ENCODE assay signal across 12 cellular contexts in the genomic region with DNA sequence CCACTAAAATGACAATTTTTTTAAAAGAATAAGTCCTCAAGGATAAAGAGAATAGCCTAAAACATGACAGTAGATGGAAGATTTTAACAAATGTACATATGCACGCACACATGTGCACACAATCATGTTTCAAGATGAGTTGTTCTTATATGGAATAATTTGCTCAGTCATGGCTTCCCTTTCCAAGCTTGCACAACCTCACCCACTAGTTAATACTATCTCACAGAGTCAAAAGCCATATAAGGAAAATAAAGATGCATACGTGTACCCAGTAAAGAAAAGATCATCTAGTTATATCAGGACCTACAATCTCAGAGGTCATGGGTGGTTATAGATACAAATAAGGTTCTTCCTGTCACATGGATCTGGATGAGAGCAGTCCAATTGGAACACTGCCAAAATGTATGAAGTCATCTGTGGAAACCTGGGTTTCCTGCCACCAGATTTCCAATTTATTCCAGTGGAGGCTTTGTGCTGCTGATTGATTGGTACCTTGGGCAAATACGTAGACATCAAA. TPM values are rescaled to one million over a fixed set of nuclear protein-coding genes. Genes with fewer than 3 reads are reported as not detected.
DNase-seq lines count a peak whose midpoint lies in the region; ATAC-seq and TF ChIP-seq lines count a peak whose summit lies in the region.
"Had no signal": no experiment of that assay in that cellular context is flagged by ENCODE, and none has a peak within 500 bp of the region (broad histone marks: within the 10 kb centered on the region; RNA-seq: fewer than 3 reads in every experiment).

No MANE protein-coding gene starts in this region.

- no peak overlapping the region for H3K27ac ChIP-seq in left ventricle myocardium inferior (replicated peaks)
- no peak overlapping the region for H3K27ac ChIP-seq in upper lobe of right lung
- H3K27ac ChIP-seq: cardiac muscle cell, stomach had no signal

- TF ChIP-seq CTCF in left ventricle myocardium inferior (IDR thresholded peaks at IDR 0.05; ENCODE audit: borderline replicate concordance) (no peak), epithelial cell of esophagus (IDR thresholded peaks at IDR 0.05; ENCODE audit: insufficient read depth, low read depth, low read length, missing control alignments) (no peak), upper lobe of right lung (IDR thresholded peaks at IDR 0.05) (no peak)

- no peaks in the 10 kb centered on the region for H3K27me3 Mint-ChIP-seq in activated T-cell treated with anti-CD3 and anti-CD28 coated beads, Interleukin-2, amount 50 U/mL, for 24 hours

- peaks cover 2% of the 10 kb centered on the region for H3K9me3 Mint-ChIP-seq in activated T-cell treated with anti-CD3 and anti-CD28 coated beads, Interleukin-2, amount 50 U/mL, for 24 hours
- H3K9me3 Mint-ChIP-seq: natural killer cell had no signal

- H3K36me3 ChIP-seq in left ventricle myocardium inferior, result no peaks in the 10 kb centered on the region
- no peaks in the 10 kb centered on the region for H3K36me3 ChIP-seq in upper lobe of right lung
- H3K36me3 ChIP-seq: cardiac muscle cell, stomach had no signal

- H3K9me3 ChIP-seq in left ventricle myocardium inferior (replicated peaks), result peaks cover 5% of the 10 kb centered on the region
- H3K9me3 ChIP-seq in upper lobe of right lung, result no peaks in the 10 kb centered on the region
- H3K9me3 ChIP-seq: stomach had no signal

- H3K4me3 ChIP-seq in left ventricle myocardium inferior, result no peak overlapping the region
- H3K4me3 ChIP-seq in epithelial cell of esophagus (ENCODE audit: low read length), result no peak overlapping the region
- H3K4me3 ChIP-seq in upper lobe of right lung, result no peak overlapping the region
- H3K4me3 ChIP-seq: cardiac muscle cell, stomach had no signal

- H3K4me1 Mint-ChIP-seq in activated T-cell treated with anti-CD3 and anti-CD28 coated beads, Interleukin-2, amount 50 U/mL, for 24 hours (ENCODE audit: low read depth), result peaks cover 5% of the 10 kb centered on the region
- H3K4me1 Mint-ChIP-seq: natural killer cell had no signal

- H3K4me1 ChIP-seq in left ventricle myocardium inferior (peaks cover 20% of the 10 kb centered on the region), upper lobe of right lung (no peaks in the 10 kb centered on the region)

- no peaks in the 10 kb centered on the region for H3K36me3 Mint-ChIP-seq in activated T-cell treated with anti-CD3 and anti-CD28 coated beads, Interleukin-2, amount 50 U/mL, for 24 hours (ENCODE audit: low read depth)
- H3K36me3 Mint-ChIP-seq: natural killer cell had no signal

- ATAC-seq in Right ventricle myocardium superior (ENCODE audit: poor library complexity), result peak; percentile 48
- ATAC-seq in upper lobe of right lung, result peak; percentile 24
- no peak for ATAC-seq in HG02678 (IDR thresholded peaks at IDR 0.05; ENCODE audit: unreplicated experiment)
- no peak for ATAC-seq in HG02642 (IDR thresholded peaks at IDR 0.05; ENCODE audit: poor library complexity, unreplicated experiment)

- no peak overlapping the region for H3K27ac Mint-ChIP-seq in activated T-cell treated with anti-CD3 and anti-CD28 coated beads, Interleukin-2, amount 50 U/mL, for 24 hours
- H3K27ac Mint-ChIP-seq: natural killer cell had no signal

- H3K27me3 ChIP-seq in left ventricle myocardium inferior (ENCODE audit: low read depth) (no peaks in the 10 kb centered on the region), upper lobe of right lung (no peaks in the 10 kb centered on the region)
- H3K27me3 ChIP-seq: cardiac muscle cell, stomach had no signal

- intact Hi-C loops in Right ventricle myocardium superior (cut with DNase I) (no loop called here), left ventricle myocardium inferior (cut with micrococcal nuclease) (no loop called here), upper lobe of right lung (cut with DNase I) (no loop called here)

- H3K4me3 Mint-ChIP-seq in activated T-cell treated with anti-CD3 and anti-CD28 coated beads, Interleukin-2, amount 50 U/mL, for 24 hours, result no peak overlapping the region
- H3K4me3 Mint-ChIP-seq: natural killer cell had no signal

- no peak for DNase-seq in Right ventricle myocardium superior
- DNase-seq in left ventricle myocardium inferior, result no peak
- DNase-seq in NCI-H510A treated with DMSO at 0.1 percent for 48 hours (lab: John Stamatoyannopoulos, UW), result peak; percentile 95
- DNase-seq in epithelial cell of esophagus (ENCODE audit: low read depth), result peak; percentile 81
- DNase-seq in upper lobe of right lung, result no peak
- no peak for DNase-seq in activated T-cell treated with anti-CD3 and anti-CD28 coated beads, Interleukin-2, amount 50 U/mL, for 24 hours
- DNase-seq: GOT3, natural killer cell, stomach had no signal

RNA-seq across cellular contexts. Expression of a gene that starts 56.1 kb away (rescaled TPM):
- total RNA-seq in Right ventricle myocardium superior, result 18.0 TPM
- total RNA-seq in left ventricle myocardium inferior, result 16.9 TPM
- 33.4 TPM for total RNA-seq in upper lobe of right lung

Comparison
In these comparisons a context has a peak if more than half of its experiments do, and no peak if none do; other contexts are left out.
1. ATAC-seq: peak in Right ventricle myocardium superior (single experiment) and upper lobe of right lung (single experiment); none in HG02678 (single experiment) and HG02642 (single experiment).
2. DNase-seq: peak in NCI-H510A treated with DMSO at 0.1 percent for 48 hours (single experiment) and epithelial cell of esophagus (single experiment); none in Right ventricle myocardium superior (single experiment), left ventricle myocardium inferior (single experiment), upper lobe of right lung (single experiment) and activated T-cell treated with anti-CD3 and anti-CD28 coated beads, Interleukin-2, amount 50 U/mL, for 24 hours (single experiment).